Comparison of ENCODE assay signal across 1 cellular context in genomic region chr10:71217266-71218045, GRCh38.
TF ChIP-seq lines count a peak whose summit lies in the region.

No MANE protein-coding gene starts in this region.

TF ChIP-seq in H1, 55 proteins besides CTCF, POLR2A, EP300 and RAD21 (continued from another document):
- TF ChIP-seq TAF1 (IDR thresholded peaks at IDR 0.05; ENCODE audit: low read depth, low read length) (0 out of 2 replicates have a peak, but pooled peaks have one; percentile 22), PHF8 (conservative IDR thresholded peaks at IDR 0.05; ENCODE audit: low read depth, low read length) (peak; percentile 22; the same call in 1 of the 2 replicates), MAFK (IDR thresholded peaks at IDR 0.05; ENCODE audit: low read depth, low read length) (no peak), SUZ12 (IDR thresholded peaks at IDR 0.05; ENCODE audit: low read length) (no peak), EGR1 (IDR thresholded peaks at IDR 0.05; ENCODE audit: borderline replicate concordance, low read depth, low read length) (peak; percentile 75), FOSL1 (IDR thresholded peaks at IDR 0.05; ENCODE audit: insufficient read depth, low read depth, low read length) (no peak)
